24 cellular contexts compared by ENCODE assay signal in genomic region chr4:40702800-40703151, GRCh38. TPM values are rescaled to one million over a fixed set of nuclear protein-coding genes. Genes with fewer than 3 reads are reported as not detected.
DNase-seq lines count a peak whose midpoint lies in the region; ATAC-seq and TF ChIP-seq lines count a peak whose summit lies in the region.
"Had no signal": no experiment of that assay in that cellular context is flagged by ENCODE, and none has a peak within 500 bp of the region (broad histone marks: within the 10 kb centered on the region; RNA-seq: fewer than 3 reads in every experiment).

No MANE protein-coding gene starts in this region.

- no peak overlapping the region for H2BK5ac ChIP-seq in H9 (ENCODE audit: insufficient read length, low read length)

- H3K4me1 ChIP-seq in H9 (ENCODE audit: insufficient read depth, low read length) (no peaks in the 10 kb centered on the region), esophagus squamous epithelium (peaks cover 0 to 15% (median 0%) of the 10 kb centered on the region in 3 donors)
- H3K4me1 ChIP-seq: gastrocnemius medialis, tibial nerve had no signal

- no peak overlapping the region for H2BK12ac ChIP-seq in H9 (ENCODE audit: insufficient read length, low read depth, low read length)

- peak overlapping the region; percentile 22 for H3K4me3 Mint-ChIP-seq in activated CD4-positive, alpha-beta T cell treated with anti-CD3 and anti-CD28 coated beads, Interleukin-2, amount 10 ng/mL, durations not matched to agents 24 days and 14 days
- H3K4me3 Mint-ChIP-seq in H9 = no peak overlapping the region
- no peak overlapping the region for H3K4me3 Mint-ChIP-seq in activated CD8-positive, alpha-beta T cell treated with anti-CD3 and anti-CD28 coated beads for 36 hours
- H3K4me3 Mint-ChIP-seq: activated naive CD4-positive, alpha-beta T cell treated with anti-CD3 and anti-CD28 coated beads, Interleukin-2, amount 50 U/mL, for 24 hours; dendritic cell treated with granulocyte-macrophage colony-stimulating factor and Interleukin-4, amounts not matched to agents 40 ng/mL and 50 ng/mL, for 4 days; nephron progenitor cell; stimulated activated memory B cell treated with anti-CD40 and anti-IgM and Interleukin-4, amounts not matched to agents 10 μg/mL and 1 μg/mL and 100 μg/mL, for 72 hours had no signal

- no peaks in the 10 kb centered on the region for H3K23me2 ChIP-seq in H9 (ENCODE audit: insufficient read length, low read depth, low read length, poor library complexity, severe bottlenecking)

- no peak overlapping the region for H4K5ac ChIP-seq in H9 (ENCODE audit: insufficient read length, low read depth, low read length)

- no peak overlapping the region for H2BK15ac ChIP-seq in H9 (ENCODE audit: low read depth, low read length)

- H3K4ac ChIP-seq in H9 (ENCODE audit: low read depth, low read length) = no peak overlapping the region

- H3K27ac ChIP-seq in H9 (ENCODE audit: insufficient read length, low read depth, low read length) = no peak overlapping the region
- peak overlapping the region in 3 of 4 donors; percentile 68 to 81 (median 78) for H3K27ac ChIP-seq in esophagus squamous epithelium
- H3K27ac ChIP-seq: BLaER1 treated with 17β-estradiol and CSF1 and Interleukin-3, amounts not matched to agents 10 nM and 100 nM; epithelial cell of prostate; gastrocnemius medialis; tibial nerve had no signal

- H3K27me3 ChIP-seq in H9 (ENCODE audit: insufficient read depth, low read length) (no peaks in the 10 kb centered on the region), esophagus squamous epithelium (no peaks in the 10 kb centered on the region)
- H3K27me3 ChIP-seq: BLaER1 treated with 17β-estradiol and CSF1 and Interleukin-3, amounts not matched to agents 10 nM and 100 nM; gastrocnemius medialis; tibial nerve had no signal

- H3K9me3 ChIP-seq in H9 (ENCODE audit: control insufficient read depth, low read depth, low read length) (no peaks in the 10 kb centered on the region), esophagus squamous epithelium (no peaks in the 10 kb centered on the region)
- H3K9me3 ChIP-seq: BLaER1 treated with 17β-estradiol and CSF1 and Interleukin-3, amounts not matched to agents 10 nM and 100 nM; gastrocnemius medialis; tibial nerve had no signal

- H2BK120ac ChIP-seq in H9 (ENCODE audit: low read depth, low read length, poor library complexity, severe bottlenecking) = no peak overlapping the region

- H4K8ac ChIP-seq in H9 (replicated peaks; ENCODE audit: insufficient read length, low read depth, low read length) = no peak overlapping the region

- H3K18ac ChIP-seq in H9 (ENCODE audit: insufficient read length, low read depth, low read length) = no peak overlapping the region

- H3K36me3 Mint-ChIP-seq in activated CD4-positive, alpha-beta T cell treated with anti-CD3 and anti-CD28 coated beads, Interleukin-2, amount 10 ng/mL, durations not matched to agents 24 days and 14 days (ENCODE audit: low read depth) = no peaks in the 10 kb centered on the region
- no peaks in the 10 kb centered on the region for H3K36me3 Mint-ChIP-seq in H9 (ENCODE audit: insufficient read depth in 1 of 3, low read depth in 3 of 3)
- H3K36me3 Mint-ChIP-seq in activated CD8-positive, alpha-beta T cell treated with anti-CD3 and anti-CD28 coated beads for 36 hours (ENCODE audit: low read depth) = no peaks in the 10 kb centered on the region
- H3K36me3 Mint-ChIP-seq: activated naive CD4-positive, alpha-beta T cell treated with anti-CD3 and anti-CD28 coated beads, Interleukin-2, amount 50 U/mL, for 24 hours; stimulated activated memory B cell treated with anti-CD40 and anti-IgM and Interleukin-4, amounts not matched to agents 10 μg/mL and 1 μg/mL and 100 μg/mL, for 72 hours had no signal

- H3K79me1 ChIP-seq in H9 (ENCODE audit: insufficient read depth, low read depth, low read length, poor library complexity, severe bottlenecking) = no peaks in the 10 kb centered on the region

- no peak overlapping the region for H3K56ac ChIP-seq in H9 (ENCODE audit: insufficient read length, low read depth, low read length)

- TF ChIP-seq CTCF in H9 (conservative IDR thresholded peaks at IDR 0.05) (no peak), esophagus squamous epithelium (IDR thresholded peaks at IDR 0.05) (no peak)
- no peak for TF ChIP-seq CTCF in activated CD8-positive, alpha-beta T cell treated with anti-CD3 and anti-CD28 coated beads for 36 hours (IDR thresholded peaks at IDR 0.05)

- no peak overlapping the region for H3K23ac ChIP-seq in H9 (ENCODE audit: insufficient read length, low read depth, low read length)

- no peak overlapping the region for H3K14ac ChIP-seq in H9 (ENCODE audit: insufficient read depth, low read length)

- ATAC-seq in activated CD8-positive, alpha-beta T cell treated with anti-CD3 and anti-CD28 coated beads for 36 hours = peak; percentile 68
- no peak for ATAC-seq in HG03432 (IDR thresholded peaks at IDR 0.05; ENCODE audit: unreplicated experiment)
- ATAC-seq: gastrocnemius medialis; left colon; SK-N-SH treated with all-trans-retinoic acid at 6 μM for 48 hours; stimulated activated memory B cell treated with anti-CD40 and anti-IgM and Interleukin-4, amounts not matched to agents 10 μg/mL and 1 μg/mL and 100 μg/mL, for 72 hours had no signal

- no peak overlapping the region for H3T11ph ChIP-seq in H9 (ENCODE audit: low read length)

- intact Hi-C loops in activated CD4-positive, alpha-beta T cell treated with anti-CD3 and anti-CD28 coated beads, Interleukin-2, amount 10 ng/mL, durations not matched to agents 24 days and 14 days (cut with micrococcal nuclease) = loop anchor here (1.0 to 5.0 kb wide), 3 partner anchors 29 to 385 kb away; no protein-coding TSS in a partner anchor
- intact Hi-C loops in activated CD8-positive, alpha-beta T cell treated with anti-CD3 and anti-CD28 coated beads for 36 hours (cut with micrococcal nuclease) = no loop called here
- intact Hi-C loops in esophagus squamous epithelium (cut with DNase I) = no loop called here

- H2AK5ac ChIP-seq in H9 (ENCODE audit: insufficient read length, low read length) = no peak overlapping the region

- no peak overlapping the region for H3K9ac ChIP-seq in H9 (ENCODE audit: extremely low read depth, insufficient read length, low read length)
- H3K9ac ChIP-seq: BLaER1 treated with 17β-estradiol and CSF1 and Interleukin-3, amounts not matched to agents 10 nM and 100 nM had no signal

- H3K27ac Mint-ChIP-seq in activated CD4-positive, alpha-beta T cell treated with anti-CD3 and anti-CD28 coated beads, Interleukin-2, amount 10 ng/mL, durations not matched to agents 24 days and 14 days = peak overlapping the region; percentile 72
- H3K27ac Mint-ChIP-seq in H9 = peak overlapping the region in 2 of 3 experiments; percentile 78 to 82; a peak in 3 of 7 replicates
- H3K27ac Mint-ChIP-seq in activated CD8-positive, alpha-beta T cell treated with anti-CD3 and anti-CD28 coated beads for 36 hours = peak overlapping the region; percentile 14
- H3K27ac Mint-ChIP-seq: activated naive CD4-positive, alpha-beta T cell treated with anti-CD3 and anti-CD28 coated beads, Interleukin-2, amount 50 U/mL, for 24 hours; dendritic cell treated with granulocyte-macrophage colony-stimulating factor and Interleukin-4, amounts not matched to agents 40 ng/mL and 50 ng/mL, for 4 days; nephron progenitor cell; stimulated activated memory B cell treated with anti-CD40 and anti-IgM and Interleukin-4, amounts not matched to agents 10 μg/mL and 1 μg/mL and 100 μg/mL, for 72 hours had no signal

- H3K36me3 ChIP-seq in esophagus squamous epithelium = no peaks in the 10 kb centered on the region
- H3K36me3 ChIP-seq: BLaER1 treated with 17β-estradiol and CSF1 and Interleukin-3, amounts not matched to agents 10 nM and 100 nM; gastrocnemius medialis; tibial nerve had no signal

- no peak overlapping the region for H4K91ac ChIP-seq in H9 (ENCODE audit: insufficient read length, low read depth, low read length)

- peak; percentile 66 for DNase-seq in activated CD4-positive, alpha-beta T cell treated with anti-CD3 and anti-CD28 coated beads, Interleukin-2, amount 10 ng/mL, durations not matched to agents 24 days and 14 days
- no peak for DNase-seq in activated CD4-positive, alpha-beta T cell treated with anti-CD3 and anti-CD28 coated beads, Interleukin-2, amount 50 U/mL, for 1 hour
- no peak for DNase-seq in H9
- DNase-seq in activated CD8-positive, alpha-beta T cell treated with anti-CD3 and anti-CD28 coated beads for 36 hours = peak; percentile 52
- no peak for DNase-seq in esophagus squamous epithelium (lab: John Stamatoyannopoulos, UW)
- no peak for DNase-seq in amniotic stem cell (lab: John Stamatoyannopoulos, UW)
- DNase-seq in SKM-1 treated with dmso at 0.1 percent for 144 hours (lab: John Stamatoyannopoulos, UW; ENCODE audit: unreplicated experiment) = no peak
- DNase-seq: DMS153, gastrocnemius medialis, GF-D8, left colon, midbrain, NCI-H146, NCI-H2227 treated with DMSO at 0.1 percent for 48 hours, NCI-H82, nephron progenitor cell had no signal

- no peak overlapping the region for H2AFZ ChIP-seq in H9 (ENCODE audit: low read length)

- CTCF ChIA-PET in activated CD8-positive, alpha-beta T cell treated with anti-CD3 and anti-CD28 coated beads for 36 hours (lab: Charles Lee) = interaction anchor here (1.0 to 1.7 kb wide), 3 partner anchors 16 to 195 kb away, joined by 3 to 10 read pairs (median 4); no protein-coding TSS in a partner anchor

- H3K9me3 Mint-ChIP-seq in activated CD4-positive, alpha-beta T cell treated with anti-CD3 and anti-CD28 coated beads, Interleukin-2, amount 10 ng/mL, durations not matched to agents 24 days and 14 days = no peaks in the 10 kb centered on the region
- peaks cover 0 to 3% of the 10 kb centered on the region in 2 experiments; a peak in 1 of 5 replicates for H3K9me3 Mint-ChIP-seq in H9
- peaks cover 3% of the 10 kb centered on the region for H3K9me3 Mint-ChIP-seq in activated CD8-positive, alpha-beta T cell treated with anti-CD3 and anti-CD28 coated beads for 36 hours
- H3K9me3 Mint-ChIP-seq: activated naive CD4-positive, alpha-beta T cell treated with anti-CD3 and anti-CD28 coated beads, Interleukin-2, amount 50 U/mL, for 24 hours; dendritic cell treated with granulocyte-macrophage colony-stimulating factor and Interleukin-4, amounts not matched to agents 40 ng/mL and 50 ng/mL, for 4 days; nephron progenitor cell; stimulated activated memory B cell treated with anti-CD40 and anti-IgM and Interleukin-4, amounts not matched to agents 10 μg/mL and 1 μg/mL and 100 μg/mL, for 72 hours had no signal

- H3K4me3 ChIP-seq in esophagus squamous epithelium = no peak overlapping the region
- H3K4me3 ChIP-seq: BLaER1 treated with 17β-estradiol and CSF1 and Interleukin-3, amounts not matched to agents 10 nM and 100 nM; gastrocnemius medialis; tibial nerve had no signal

- TF ChIP-seq POLR2A in esophagus squamous epithelium (IDR thresholded peaks at IDR 0.05) = no peak

- no peaks in the 10 kb centered on the region for H3K27me3 Mint-ChIP-seq in activated CD4-positive, alpha-beta T cell treated with anti-CD3 and anti-CD28 coated beads, Interleukin-2, amount 10 ng/mL, durations not matched to agents 24 days and 14 days
- H3K27me3 Mint-ChIP-seq in H9 (ENCODE audit: low read depth) = peaks cover 8% of the 10 kb centered on the region
- no peaks in the 10 kb centered on the region for H3K27me3 Mint-ChIP-seq in activated CD8-positive, alpha-beta T cell treated with anti-CD3 and anti-CD28 coated beads for 36 hours
- H3K27me3 Mint-ChIP-seq: activated naive CD4-positive, alpha-beta T cell treated with anti-CD3 and anti-CD28 coated beads, Interleukin-2, amount 50 U/mL, for 24 hours; dendritic cell treated with granulocyte-macrophage colony-stimulating factor and Interleukin-4, amounts not matched to agents 40 ng/mL and 50 ng/mL, for 4 days; stimulated activated memory B cell treated with anti-CD40 and anti-IgM and Interleukin-4, amounts not matched to agents 10 μg/mL and 1 μg/mL and 100 μg/mL, for 72 hours had no signal

- no peak overlapping the region for H3K4me2 ChIP-seq in H9 (ENCODE audit: insufficient read depth, insufficient read length, low read length)
- H3K4me2 ChIP-seq: BLaER1 treated with 17β-estradiol and CSF1 and Interleukin-3, amounts not matched to agents 10 nM and 100 nM had no signal

- no CpG with 5 or more reads among the region's 2 CpGs for WGBS in H9 (ENCODE audit: extremely low coverage, insufficient read length, low lambda C conversion rate)
- 20 to 22% methylated on average over 1 to 2 of the region's 2 CpGs for WGBS in esophagus squamous epithelium, 2 donors

- H3K4me1 Mint-ChIP-seq in activated CD4-positive, alpha-beta T cell treated with anti-CD3 and anti-CD28 coated beads, Interleukin-2, amount 10 ng/mL, durations not matched to agents 24 days and 14 days = peaks cover 26% of the 10 kb centered on the region
- H3K4me1 Mint-ChIP-seq in H9 = peaks cover 7 to 21% of the 10 kb centered on the region in 2 experiments
- H3K4me1 Mint-ChIP-seq in activated CD8-positive, alpha-beta T cell treated with anti-CD3 and anti-CD28 coated beads for 36 hours (ENCODE audit: low read depth) = peaks cover 28% of the 10 kb centered on the region
- H3K4me1 Mint-ChIP-seq: nephron progenitor cell; stimulated activated memory B cell treated with anti-CD40 and anti-IgM and Interleukin-4, amounts not matched to agents 10 μg/mL and 1 μg/mL and 100 μg/mL, for 72 hours had no signal

- POLR2A ChIA-PET in activated CD8-positive, alpha-beta T cell treated with anti-CD3 and anti-CD28 coated beads for 36 hours (lab: Charles Lee) = interaction anchor here (1.7 kb wide), 1 partner anchor 14 kb away, joined by 4 read pairs; no protein-coding TSS in a partner anchor

- no peak overlapping the region for H2BK20ac ChIP-seq in H9 (ENCODE audit: low read depth, low read length, poor library complexity, severe bottlenecking)

- H4K20me1 ChIP-seq in H9 (ENCODE audit: control insufficient read depth, insufficient read depth, insufficient read length) = no peaks in the 10 kb centered on the region
- H4K20me1 ChIP-seq: BLaER1 treated with 17β-estradiol and CSF1 and Interleukin-3, amounts not matched to agents 10 nM and 100 nM had no signal

- H3K79me2 ChIP-seq in H9 (ENCODE audit: insufficient read depth, low read length) = no peaks in the 10 kb centered on the region

RNA-seq across cellular contexts. Expression of gene NSUN7, which starts 47.0 kb away (rescaled TPM):
- total RNA-seq in activated CD4-positive, alpha-beta T cell treated with anti-CD3 and anti-CD28 coated beads, Interleukin-2, amount 10 ng/mL, durations not matched to agents 24 days and 14 days = 0.12 TPM in 1 of 2 replicates, not detected in the other
- total RNA-seq in H9 (2021) (15.6 and 15.9 TPM in 2 replicates), esophagus squamous epithelium (1 to 10 TPM; 2.1 to 4.2 (median 2.7) TPM)
- under 1 TPM; 0.20 to 0.22 TPM for total RNA-seq in activated CD8-positive, alpha-beta T cell treated with anti-CD3 and anti-CD28 coated beads for 36 hours

Comparison
In these comparisons a context has a peak if more than half of its experiments do, and no peak if none do; other contexts are left out.
1. DNase-seq: peak in activated CD4-positive, alpha-beta T cell treated with anti-CD3 and anti-CD28 coated beads, Interleukin-2, amount 10 ng/mL, durations not matched to agents 24 days and 14 days (single experiment) and activated CD8-positive, alpha-beta T cell treated with anti-CD3 and anti-CD28 coated beads for 36 hours (single experiment); none in activated CD4-positive, alpha-beta T cell treated with anti-CD3 and anti-CD28 coated beads, Interleukin-2, amount 50 U/mL, for 1 hour (single experiment), H9 (single experiment), esophagus squamous epithelium (single experiment), amniotic stem cell (single experiment) and SKM-1 treated with dmso at 0.1 percent for 144 hours (single experiment).
2. H3K27ac Mint-ChIP-seq: peak in every context shown above with its lines; median percentile 80 in H9; 72 in activated CD4-positive, alpha-beta T cell treated with anti-CD3 and anti-CD28 coated beads, Interleukin-2, amount 10 ng/mL, durations not matched to agents 24 days and 14 days; 14 in activated CD8-positive, alpha-beta T cell treated with anti-CD3 and anti-CD28 coated beads for 36 hours.